ENCODE assay signal across 23 cellular contexts in genomic region chr14:70156602-70157001, GRCh38.
"Had no signal": no experiment of that assay in that cellular context is flagged by ENCODE, and none has a peak within 500 bp of the region (broad histone marks: within the 10 kb centered on the region; RNA-seq: fewer than 3 reads in every experiment).

No MANE protein-coding gene starts in this region.

- H3K36me3 ChIP-seq: SJSA1 had no signal

- H3K9me3 ChIP-seq: SJSA1, SK-N-SH had no signal

- DNase-seq: Karpas-422, KBM-7, MM.1S, NCI-H1092 treated with DMSO at 0.1 percent for 48 hours, NCI-H1417, NCI-H1436 treated with DMSO at 0.1 percent for 48 hours, NCI-H1694, NCI-H187 treated with DMSO at 0.1 percent for 48 hours, NCI-H2029 treated with DMSO at 0.1 percent for 48 hours, NCI-H2107, NCI-H2227 treated with DMSO at 0.1 percent for 48 hours, NCI-H446, NCI-H510A, NCI-H524 treated with DMSO at 0.1 percent for 48 hours, NCI-H69, NCI-H774, Right ventricle myocardium superior, RPMI8226, SIG-M5, SK-N-SH had no signal

- H3K27me3 ChIP-seq: SJSA1 had no signal

- H3K4me3 ChIP-seq: SJSA1 had no signal

- FAIRE-seq: RCC 7860 had no signal

- H3K27ac ChIP-seq: HL-60, SJSA1 had no signal

- H3K4me1 ChIP-seq: SJSA1 had no signal
